In the genomic region with DNA sequence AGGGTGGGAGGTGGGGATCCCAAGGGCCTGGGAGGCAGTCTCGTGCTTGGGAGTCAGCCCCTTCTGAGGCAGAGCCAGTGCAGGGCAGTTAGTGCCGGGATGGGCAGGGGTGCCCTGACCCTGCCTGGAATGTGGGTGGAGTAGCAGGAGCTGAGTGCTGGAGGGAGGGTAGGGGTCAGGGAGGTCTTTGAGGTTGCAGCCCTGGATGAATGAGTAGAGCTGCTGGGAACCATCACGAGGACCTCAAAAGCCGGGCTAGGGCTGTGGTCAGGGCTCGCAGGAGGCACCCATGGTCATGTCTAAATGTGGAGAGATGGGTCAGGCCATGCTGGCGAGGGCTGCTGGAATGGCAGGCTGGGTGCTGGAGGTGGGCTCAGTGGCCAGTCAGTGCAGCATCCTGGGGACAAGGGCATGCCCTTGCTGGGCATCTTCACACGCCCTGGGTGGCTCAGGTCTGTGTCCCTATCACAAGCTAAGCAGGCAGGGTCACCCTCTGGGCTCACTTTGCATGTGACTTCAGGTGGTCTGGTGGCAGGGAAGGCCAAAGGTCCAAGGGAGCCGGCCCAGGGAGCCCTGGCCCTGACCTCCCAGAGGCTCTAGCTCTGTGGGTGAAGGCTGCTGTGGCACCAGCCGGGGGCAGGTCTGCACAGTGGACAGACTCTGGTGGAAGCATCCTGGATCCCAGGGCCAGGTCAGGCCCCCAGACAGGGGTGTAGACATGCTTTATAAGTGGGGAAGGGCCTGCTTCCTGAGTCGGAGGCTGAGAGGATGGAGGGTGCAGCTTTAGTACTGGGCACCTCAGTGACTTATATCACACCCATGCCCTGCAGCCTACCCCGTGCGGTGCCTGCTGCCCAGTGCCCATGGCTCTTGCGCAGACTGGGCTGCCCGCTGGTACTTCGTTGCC, we compare ENCODE assay signal across 23 cellular contexts. TPM values are rescaled to one million over a fixed set of nuclear protein-coding genes. Genes with fewer than 3 reads are reported as not detected.
DNase-seq lines count a peak whose midpoint lies in the region; ATAC-seq, FAIRE-seq and TF ChIP-seq lines count a peak whose summit lies in the region.
"Had no signal": no experiment of that assay in that cellular context is flagged by ENCODE, and none has a peak within 500 bp of the region (broad histone marks: within the 10 kb centered on the region; RNA-seq: fewer than 3 reads in every experiment).

No MANE protein-coding gene starts in this region.

- peak; percentile 91 for FAIRE-seq in HTR-8/SVneo (lab: Jason Lieb, UNC)
- FAIRE-seq: H54 had no signal

- no peaks in the 10 kb centered on the region for H3K9me3 ChIP-seq in SK-N-SH
- no peaks in the 10 kb centered on the region for H3K9me3 ChIP-seq in T-helper 17 cell (ENCODE audit: control insufficient read depth, low read length, poor library complexity, severe bottlenecking)
- H3K9me3 ChIP-seq: BE2C had no signal

- peaks cover 0 to 8% of the 10 kb centered on the region in 2 donors for H3K27me3 Mint-ChIP-seq in stimulated activated naive B cell treated with anti-CD40 and anti-IgM and Interleukin-4, amounts not matched to agents 10 μg/mL and 1 μg/mL and 100 μg/mL, for 72 hours
- H3K27me3 Mint-ChIP-seq in T-helper 17 cell: peaks cover 11% of the 10 kb centered on the region
- H3K27me3 Mint-ChIP-seq: CD4-positive, alpha-beta memory T cell had no signal

- no peaks in the 10 kb centered on the region for H3K36me3 Mint-ChIP-seq in stimulated activated naive B cell treated with anti-CD40 and anti-IgM and Interleukin-4, amounts not matched to agents 10 μg/mL and 1 μg/mL and 100 μg/mL, for 72 hours
- H3K36me3 Mint-ChIP-seq in T-helper 17 cell (ENCODE audit: low read depth): no peaks in the 10 kb centered on the region
- H3K36me3 Mint-ChIP-seq: CD4-positive, alpha-beta memory T cell; IgD-negative memory B cell had no signal

- H3K9ac ChIP-seq in SK-N-SH: no peak overlapping the region

- CTCF ChIA-PET in SK-N-SH (lab: Yijun Ruan, JAX): interaction anchor here (0.9 kb wide), 1 partner anchor 210 kb away, joined by 3 read pairs; no protein-coding TSS in a partner anchor

- H3K27me3 ChIP-seq in SK-N-SH (ENCODE audit: insufficient read depth): no peaks in the 10 kb centered on the region
- H3K27me3 ChIP-seq: BE2C had no signal

- no peaks in the 10 kb centered on the region for H3K9me3 Mint-ChIP-seq in stimulated activated naive B cell treated with anti-CD40 and anti-IgM and Interleukin-4, amounts not matched to agents 10 μg/mL and 1 μg/mL and 100 μg/mL, for 72 hours
- H3K9me3 Mint-ChIP-seq: CD4-positive, alpha-beta memory T cell; HFFc6; IgD-negative memory B cell had no signal

- peak overlapping the region; percentile 3 for H3K27ac Mint-ChIP-seq in stimulated activated naive B cell treated with anti-CD40 and anti-IgM and Interleukin-4, amounts not matched to agents 10 μg/mL and 1 μg/mL and 100 μg/mL, for 72 hours
- H3K27ac Mint-ChIP-seq in T-helper 17 cell: no peak overlapping the region
- H3K27ac Mint-ChIP-seq: CD4-positive, alpha-beta memory T cell; HFFc6; IgD-negative memory B cell had no signal

- ATAC-seq in SK-N-SH treated with all-trans-retinoic acid at 6 μM for 48 hours: no peak
- no peak for ATAC-seq in stimulated activated naive B cell treated with anti-CD40 and anti-IgM and Interleukin-4, amounts not matched to agents 10 μg/mL and 1 μg/mL and 100 μg/mL, for 72 hours (replicated peaks)
- ATAC-seq in T-helper 17 cell: no peak
- ATAC-seq in GM18861 (IDR thresholded peaks at IDR 0.05; ENCODE audit: unreplicated experiment): no peak

- H3K36me3 ChIP-seq in SK-N-SH (replicated peaks in 1 of 2; ENCODE audit: control insufficient read depth in 1 of 2, insufficient read depth in 2 of 2, low read length in 1 of 2): no peaks in the 10 kb centered on the region
- H3K36me3 ChIP-seq: BE2C had no signal

- no peaks in the 10 kb centered on the region for H3K9me2 ChIP-seq in SK-N-SH

- no peaks in the 10 kb centered on the region for H3K79me2 ChIP-seq in SK-N-SH (ENCODE audit: insufficient read depth)

- 79% methylated on average over 4 of the region's 15 CpGs for WGBS in SK-N-SH (ENCODE audit: low lambda C conversion rate)

- no peak overlapping the region for H2AFZ ChIP-seq in SK-N-SH (ENCODE audit: low read depth)

- TF ChIP-seq RAD21 in SK-N-SH (IDR thresholded peaks at IDR 0.05; ENCODE audit: low read length): no peak

- H3K4me3 ChIP-seq in SK-N-SH (ENCODE audit: low read depth in 2 of 2, low read length in 1 of 2): no peak overlapping the region

- H4K20me1 ChIP-seq in SK-N-SH (ENCODE audit: insufficient read depth): no peaks in the 10 kb centered on the region

- no peaks in the 10 kb centered on the region for H3K4me1 Mint-ChIP-seq in stimulated activated naive B cell treated with anti-CD40 and anti-IgM and Interleukin-4, amounts not matched to agents 10 μg/mL and 1 μg/mL and 100 μg/mL, for 72 hours
- H3K4me1 Mint-ChIP-seq in T-helper 17 cell: no peaks in the 10 kb centered on the region
- H3K4me1 Mint-ChIP-seq: CD4-positive, alpha-beta memory T cell had no signal

- TF ChIP-seq EP300 in SK-N-SH (IDR thresholded peaks at IDR 0.05; ENCODE audit: borderline replicate concordance in 1 of 2, low read depth in 1 of 2, low read length in 1 of 2): no peak

- no peak overlapping the region for H3K4me2 ChIP-seq in SK-N-SH

- peaks cover 0 to 6% of the 10 kb centered on the region in 2 experiments; a peak in 1 of 4 replicates for H3K4me1 ChIP-seq in SK-N-SH (ENCODE audit: control insufficient read depth in 1 of 2, insufficient read depth in 2 of 2, low read depth in 1 of 2, low read length in 1 of 2)
- H3K4me1 ChIP-seq: BE2C had no signal

- no peak overlapping the region for H3K27ac ChIP-seq in SK-N-SH (ENCODE audit: low read depth in 2 of 2, low read length in 1 of 2)
- H3K27ac ChIP-seq: 22Rv1 had no signal

- no peak overlapping the region for H3K4me3 Mint-ChIP-seq in stimulated activated naive B cell treated with anti-CD40 and anti-IgM and Interleukin-4, amounts not matched to agents 10 μg/mL and 1 μg/mL and 100 μg/mL, for 72 hours
- H3K4me3 Mint-ChIP-seq in T-helper 17 cell: no peak overlapping the region
- H3K4me3 Mint-ChIP-seq: CD4-positive, alpha-beta memory T cell; HFFc6 had no signal

- no peak for TF ChIP-seq CTCF in SK-N-SH (IDR thresholded peaks at IDR 0.05)

- peak; percentile 29 for DNase-seq in SK-N-SH
- no peak for DNase-seq in HTR-8/SVneo (ENCODE audit: insufficient read length, low spot score)
- DNase-seq in mesenteric fat pad (ENCODE audit: low spot score): peak; percentile 80
- no peak for DNase-seq in stimulated activated naive B cell treated with anti-CD40 and anti-IgM and Interleukin-4, amounts not matched to agents 10 μg/mL and 1 μg/mL and 100 μg/mL, for 72 hours
- DNase-seq in T-helper 17 cell: no peak
- no peak for DNase-seq in cerebellar cortex (ENCODE audit: low spot score)
- DNase-seq: BE2C; Calu3; CD4-positive, alpha-beta memory T cell; GF-D8; HFFc6; Karpas-422; NCI-H1436; NCI-H2029; NCI-H345; NCI-H524 treated with DMSO at 0.1 percent for 48 hours; RPMI8226; SHP77 treated with DMSO at 0.1 percent for 48 hours had no signal

- no peaks in the 10 kb centered on the region for H3F3A ChIP-seq in SK-N-SH (replicated peaks; ENCODE audit: insufficient read depth)

- POLR2A ChIA-PET in SK-N-SH (lab: Yijun Ruan, JAX): no interaction called here

TF ChIP-seq in SK-N-SH, 30 proteins besides CTCF, POLR2A, EP300 and RAD21 (continues in another document):
- TF ChIP-seq TEAD4 (IDR thresholded peaks at IDR 0.05; ENCODE audit: borderline replicate concordance, insufficient read depth): no peak
- no peak for TF ChIP-seq RFX5 (IDR thresholded peaks at IDR 0.05; ENCODE audit: low read length)
- TF ChIP-seq POLR2AphosphoS5 (IDR thresholded peaks at IDR 0.05; ENCODE audit: low read depth, low read length): no peak

TF ChIP-seq in SK-N-SH treated with all-trans-retinoic acid at 6 μM for 48 hours, 23 proteins besides CTCF, POLR2A, EP300 and RAD21 (continues in another document):
- TF ChIP-seq ZNF8 (CRISPR knock-in tag; IDR thresholded peaks at IDR 0.05): no peak
- no peak for TF ChIP-seq TOX (CRISPR knock-in tag; IDR thresholded peaks at IDR 0.05; ENCODE audit: borderline replicate concordance)
- TF ChIP-seq RARB (CRISPR knock-in tag; IDR thresholded peaks at IDR 0.05): no peak
- TF ChIP-seq, protein P1, sequence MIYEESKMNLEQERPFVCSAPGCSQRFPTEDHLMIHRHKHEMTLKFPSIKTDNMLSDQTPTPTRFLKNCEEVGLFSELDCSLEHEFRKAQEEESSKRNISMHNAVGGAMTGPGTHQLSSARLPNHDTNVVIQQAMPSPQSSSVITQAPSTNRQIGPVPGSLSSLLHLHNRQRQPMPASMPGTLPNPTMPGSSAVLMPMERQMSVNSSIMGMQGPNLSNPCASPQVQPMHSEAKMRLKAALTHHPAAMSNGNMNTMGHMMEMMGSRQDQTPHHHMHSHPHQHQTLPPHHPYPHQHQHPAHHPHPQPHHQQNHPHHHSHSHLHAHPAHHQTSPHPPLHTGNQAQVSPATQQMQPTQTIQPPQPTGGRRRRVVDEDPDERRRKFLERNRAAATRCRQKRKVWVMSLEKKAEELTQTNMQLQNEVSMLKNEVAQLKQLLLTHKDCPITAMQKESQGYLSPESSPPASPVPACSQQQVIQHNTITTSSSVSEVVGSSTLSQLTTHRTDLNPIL (CRISPR knock-in tag; IDR thresholded peaks at IDR 0.05; ENCODE audit: low read depth): no peak
- TF ChIP-seq ESRRG (CRISPR knock-in tag; IDR thresholded peaks at IDR 0.05): no peak
- no peak for TF ChIP-seq ZNF565 (CRISPR knock-in tag; conservative IDR thresholded peaks at IDR 0.05; ENCODE audit: low read depth)
- no peak for TF ChIP-seq GLIS3 (CRISPR knock-in tag; IDR thresholded peaks at IDR 0.05)
- no peak for TF ChIP-seq CSDC2 (CRISPR knock-in tag; IDR thresholded peaks at IDR 0.05)

RNA-seq across cellular contexts. Expression of a gene that starts 24.5 kb away (rescaled TPM):
- polyA plus RNA-seq in SK-N-SH (2012; rRNA removed): 0.13 and 0.15 TPM in 2 replicates
- polyA plus RNA-seq in SK-N-SH (2012; cell fraction: cytosol; rRNA removed): 0.05 and 0.14 TPM in 2 replicates
- 0.55 and 0.71 TPM in 2 replicates for polyA plus RNA-seq in SK-N-SH (2012; cell fraction: nucleus; rRNA removed)
- total RNA-seq in mesenteric fat pad (6.4 TPM), T-helper 17 cell (not detected)

Comparison
In these comparisons a context has a peak if more than half of its experiments do, and no peak if none do; other contexts are left out.
1. DNase-seq: peak in SK-N-SH (single experiment) and mesenteric fat pad (single experiment); none in HTR-8/SVneo (single experiment), stimulated activated naive B cell treated with anti-CD40 and anti-IgM and Interleukin-4, amounts not matched to agents 10 μg/mL and 1 μg/mL and 100 μg/mL, for 72 hours (single experiment), T-helper 17 cell (0 of 3) and cerebellar cortex (single experiment).